Comparison of ENCODE assay signal across 9 cellular contexts in the genomic region with DNA sequence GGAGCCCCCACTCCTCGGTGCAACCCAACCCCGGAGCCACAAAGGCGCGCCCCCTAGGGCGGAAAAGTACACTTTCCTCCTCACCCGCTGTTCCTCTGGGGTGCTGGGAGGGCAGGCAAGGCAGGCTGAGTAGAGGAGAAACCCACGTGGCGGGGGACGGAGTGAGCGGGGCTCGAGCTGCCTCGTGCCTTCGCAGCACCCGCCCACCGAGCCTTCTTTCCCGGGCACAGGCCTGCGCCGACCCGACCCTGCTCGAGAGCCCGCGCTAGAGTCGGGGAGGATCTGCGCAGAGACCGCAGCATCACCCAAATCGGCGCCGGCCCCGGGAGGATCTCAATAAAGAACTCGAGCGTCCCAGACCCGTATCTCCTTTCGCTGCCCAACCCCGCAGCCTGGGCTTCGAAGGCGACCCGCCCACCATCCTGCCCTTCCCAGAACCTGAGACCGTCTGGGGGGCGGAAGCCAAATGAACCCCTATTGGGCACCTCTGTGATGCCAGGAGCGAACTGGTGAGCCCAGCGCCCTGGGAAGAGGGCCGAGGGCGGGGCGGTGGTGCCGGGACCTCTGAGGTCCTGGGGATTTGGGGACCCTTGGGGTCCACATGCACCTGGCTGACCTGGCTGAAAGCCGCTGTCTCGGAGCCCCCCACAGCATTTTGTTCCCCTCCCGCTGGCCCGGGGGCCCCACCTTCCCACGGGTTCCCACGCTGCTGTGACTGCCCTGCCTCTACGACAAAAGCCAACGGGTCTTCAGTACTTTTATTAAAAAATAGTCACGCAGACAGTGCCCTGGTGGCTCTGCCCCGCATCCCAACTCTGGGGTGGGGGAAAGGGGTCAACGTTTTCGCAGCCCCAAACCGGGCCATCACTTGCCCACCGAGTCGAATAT. TPM values are rescaled to one million over a fixed set of nuclear protein-coding genes. Genes with fewer than 3 reads are reported as not detected.
DNase-seq lines count a peak whose midpoint lies in the region; ATAC-seq lines count a peak whose summit lies in the region.
"Had no signal": no experiment of that assay in that cellular context is flagged by ENCODE, and none has a peak within 500 bp of the region (broad histone marks: within the 10 kb centered on the region; RNA-seq: fewer than 3 reads in every experiment).

No MANE protein-coding gene starts in this region.

- no peaks in the 10 kb centered on the region for H3K9me3 ChIP-seq in CD4-positive, alpha-beta memory T cell (ENCODE audit: control insufficient read depth in 1 of 2, low read length in 2 of 2)

- DNase-seq in CD4-positive, alpha-beta memory T cell = peak in 4 of 5 donors; percentile 8 to 47 (median 14)
- peak; percentile 20 for DNase-seq in NCI-H1694 treated with DMSO at 0.1 percent for 48 hours (lab: John Stamatoyannopoulos, UW)
- DNase-seq in activated naive CD8-positive, alpha-beta T cell treated with anti-CD3 and anti-CD28 coated beads, Interleukin-2, amount 50 U/mL, for 16 hours (ENCODE audit: low read depth, low spot score) = peak; percentile 14
- no peak for DNase-seq in natural killer cell treated with Interleukin-12 subunit alpha and Interleukin-12 subunit beta and Interleukin-15 and Interleukin-18, amount 100 ng/mL, for 72 hours (ENCODE audit: low spot score)
- DNase-seq in KBM-7 = no peak
- no peak for DNase-seq in NCI-H128 (lab: John Stamatoyannopoulos, UW; ENCODE audit: unreplicated experiment)
- no peak for DNase-seq in ACHN
- DNase-seq: HFFc6 had no signal

- intact Hi-C loops in CD4-positive, alpha-beta memory T cell (cut with micrococcal nuclease) = no loop called here

- H3K4me3 ChIP-seq in CD4-positive, alpha-beta memory T cell (ENCODE audit: low read length in 2 of 2) = no peak overlapping the region

- peaks cover 13 to 17% of the 10 kb centered on the region in 2 donors for H3K36me3 Mint-ChIP-seq in CD4-positive, alpha-beta memory T cell
- peaks cover 6% of the 10 kb centered on the region for H3K36me3 Mint-ChIP-seq in natural killer cell treated with Interleukin-12 subunit alpha and Interleukin-12 subunit beta and Interleukin-15 and Interleukin-18, amount 100 ng/mL, for 72 hours

- H3K4me3 Mint-ChIP-seq in CD4-positive, alpha-beta memory T cell = peak overlapping the region; percentile 27 to 66 (median 40)
- peak overlapping the region; percentile 39 for H3K4me3 Mint-ChIP-seq in natural killer cell treated with Interleukin-12 subunit alpha and Interleukin-12 subunit beta and Interleukin-15 and Interleukin-18, amount 100 ng/mL, for 72 hours
- H3K4me3 Mint-ChIP-seq: HFFc6 had no signal

- in situ Hi-C loops in KBM-7 (cut with MboI; ENCODE audit: low pct_unique_long_range_greater_than_20kb, low sequenced_read_pairs) = no loop called here
- in situ Hi-C loops in ACHN (cut with HindIII; ENCODE audit: low pct_ligation_motif_present, low pct_unique_long_range_greater_than_20kb, low sequenced_read_pairs) = no loop called here

- peaks cover 13% of the 10 kb centered on the region for H3K27me3 ChIP-seq in CD4-positive, alpha-beta memory T cell (ENCODE audit: insufficient read depth, low read length)

- H3K4me1 ChIP-seq in CD4-positive, alpha-beta memory T cell (ENCODE audit: insufficient read depth, low read length) = peaks cover 15% of the 10 kb centered on the region

- H3K27me3 Mint-ChIP-seq in CD4-positive, alpha-beta memory T cell = peaks cover 10 to 16% of the 10 kb centered on the region in 2 donors
- peaks cover 5 to 6% of the 10 kb centered on the region in 2 donors for H3K27me3 Mint-ChIP-seq in natural killer cell treated with Interleukin-12 subunit alpha and Interleukin-12 subunit beta and Interleukin-15 and Interleukin-18, amount 100 ng/mL, for 72 hours

- peaks cover 0 to 2% (median 0%) of the 10 kb centered on the region in 8 donors for H3K9me3 Mint-ChIP-seq in CD4-positive, alpha-beta memory T cell
- H3K9me3 Mint-ChIP-seq in natural killer cell treated with Interleukin-12 subunit alpha and Interleukin-12 subunit beta and Interleukin-15 and Interleukin-18, amount 100 ng/mL, for 72 hours = no peaks in the 10 kb centered on the region
- H3K9me3 Mint-ChIP-seq: HFFc6 had no signal

- H3K4me1 Mint-ChIP-seq in CD4-positive, alpha-beta memory T cell = peaks cover 3 to 13% (median 6%) of the 10 kb centered on the region in 4 donors
- H3K4me1 Mint-ChIP-seq in natural killer cell treated with Interleukin-12 subunit alpha and Interleukin-12 subunit beta and Interleukin-15 and Interleukin-18, amount 100 ng/mL, for 72 hours (ENCODE audit: low read depth in 2 of 2) = peaks cover 0 to 3% of the 10 kb centered on the region in 2 donors

- no peak overlapping the region for H3K27ac ChIP-seq in CD4-positive, alpha-beta memory T cell (ENCODE audit: low read depth, low read length)

- ATAC-seq in natural killer cell treated with Interleukin-12 subunit alpha and Interleukin-12 subunit beta and Interleukin-15 and Interleukin-18, amount 100 ng/mL, for 72 hours = peak; percentile 57 to 67
- ATAC-seq in GM19324 (IDR thresholded peaks at IDR 0.05; ENCODE audit: low FRiP score, unreplicated experiment) = no peak

- H3K27ac Mint-ChIP-seq in CD4-positive, alpha-beta memory T cell = no peak overlapping the region
- H3K27ac Mint-ChIP-seq in natural killer cell treated with Interleukin-12 subunit alpha and Interleukin-12 subunit beta and Interleukin-15 and Interleukin-18, amount 100 ng/mL, for 72 hours = no peak overlapping the region
- H3K27ac Mint-ChIP-seq: HFFc6 had no signal

- CTCF ChIA-PET in CD4-positive, alpha-beta memory T cell (lab: Charles Lee; ENCODE audit: partially characterized antibody) = no interaction called here

- POLR2A ChIA-PET in CD4-positive, alpha-beta memory T cell (lab: Charles Lee; ENCODE audit: partially characterized antibody) = no interaction called here

- no peaks in the 10 kb centered on the region for H3K36me3 ChIP-seq in CD4-positive, alpha-beta memory T cell (ENCODE audit: insufficient read depth, low read length)

RNA-seq across cellular contexts. Expression of gene UCN, which starts 1.3 kb away (rescaled TPM):
- total RNA-seq in CD4-positive, alpha-beta memory T cell = 1 to 10 TPM; 5.1 to 5.4 TPM
- polyA plus RNA-seq in CD4-positive, alpha-beta memory T cell = under 1 TPM in 1 of 2 donors, not detected in 1; 0.84 TPM
- 1 to 10 TPM; 1.3 TPM for total RNA-seq in natural killer cell treated with Interleukin-12 subunit alpha and Interleukin-12 subunit beta and Interleukin-15 and Interleukin-18, amount 100 ng/mL, for 72 hours

RNA-seq across cellular contexts. Expression of gene MPV17, which starts 16.0 kb away (rescaled TPM):
- total RNA-seq in CD4-positive, alpha-beta memory T cell = 10 to 100 TPM; 89.3 to 93.3 TPM
- polyA plus RNA-seq in CD4-positive, alpha-beta memory T cell = 100 to 1,000 TPM; 125 to 162 TPM
- total RNA-seq in natural killer cell treated with Interleukin-12 subunit alpha and Interleukin-12 subunit beta and Interleukin-15 and Interleukin-18, amount 100 ng/mL, for 72 hours = 10 to 100 TPM; 92.4 to 96.1 TPM

RNA-seq across cellular contexts. Expression of gene TRIM54, which starts 24.7 kb away (rescaled TPM):
- under 1 TPM in 1 of 2 experiments, not detected in 1; 0.17 TPM for total RNA-seq in CD4-positive, alpha-beta memory T cell
- polyA plus RNA-seq in CD4-positive, alpha-beta memory T cell = not detected
- total RNA-seq in natural killer cell treated with Interleukin-12 subunit alpha and Interleukin-12 subunit beta and Interleukin-15 and Interleukin-18, amount 100 ng/mL, for 72 hours = under 1 TPM; 0.28 to 0.33 TPM
- total RNA-seq: HFFc6 had no signal

RNA-seq across cellular contexts. Expression of gene DNAJC5G, which starts 31.7 kb away (rescaled TPM):
- not detected for total RNA-seq in CD4-positive, alpha-beta memory T cell
- not detected for polyA plus RNA-seq in CD4-positive, alpha-beta memory T cell
- not detected for total RNA-seq in natural killer cell treated with Interleukin-12 subunit alpha and Interleukin-12 subunit beta and Interleukin-15 and Interleukin-18, amount 100 ng/mL, for 72 hours
- total RNA-seq: HFFc6 had no signal

RNA-seq across cellular contexts. Expression of gene SLC30A3, which starts 44.1 kb away (rescaled TPM):
- not detected for total RNA-seq in CD4-positive, alpha-beta memory T cell
- polyA plus RNA-seq in CD4-positive, alpha-beta memory T cell = not detected
- not detected for total RNA-seq in natural killer cell treated with Interleukin-12 subunit alpha and Interleukin-12 subunit beta and Interleukin-15 and Interleukin-18, amount 100 ng/mL, for 72 hours
- total RNA-seq: HFFc6 had no signal

Comparison
In these comparisons a context has a peak if more than half of its experiments do, and no peak if none do; other contexts are left out.
1. DNase-seq: peak in CD4-positive, alpha-beta memory T cell (4 of 5), NCI-H1694 treated with DMSO at 0.1 percent for 48 hours (single experiment) and activated naive CD8-positive, alpha-beta T cell treated with anti-CD3 and anti-CD28 coated beads, Interleukin-2, amount 50 U/mL, for 16 hours (single experiment); none in natural killer cell treated with Interleukin-12 subunit alpha and Interleukin-12 subunit beta and Interleukin-15 and Interleukin-18, amount 100 ng/mL, for 72 hours (single experiment), KBM-7 (single experiment), NCI-H128 (single experiment) and ACHN (single experiment).